ENCODE assay signal across 1 cellular context in the genomic region with DNA sequence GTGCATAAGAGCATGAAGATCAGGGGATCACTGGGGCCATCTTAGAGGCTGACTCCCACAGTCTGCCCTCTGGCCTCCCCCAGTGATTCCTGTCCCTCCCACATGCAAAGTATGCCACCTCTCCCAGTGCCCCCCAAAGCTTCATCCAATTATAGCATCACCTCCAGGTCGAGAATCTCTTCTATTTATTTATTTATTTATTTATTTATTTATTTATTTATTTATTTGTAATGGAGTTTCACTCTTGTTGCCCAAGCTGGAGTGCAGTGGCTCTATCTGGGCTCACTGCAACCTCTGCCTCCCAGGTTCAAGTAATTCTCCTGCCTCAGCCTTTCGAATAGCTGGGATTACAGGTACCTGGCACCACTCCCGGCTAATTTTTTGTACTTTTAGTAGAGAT.
TF ChIP-seq lines count a peak whose summit lies in the region.

No MANE protein-coding gene starts in this region.

TF ChIP-seq in HEK293, 187 proteins besides CTCF, POLR2A, EP300 and RAD21 (continued from another document):
- TF ChIP-seq OVOL3 (tag by site-specific recombination; IDR thresholded peaks at IDR 0.05), result peak; percentile 22; the same call in 1 of the 2 replicates
